8 cellular contexts compared by ENCODE assay signal in genomic region chr12:125403145-125403789, GRCh38.
A peak's percentile ranks its signal among the peaks of the same experiment; 100 is the strongest.
DNase-seq lines count a peak whose midpoint lies in the region; ATAC-seq and TF ChIP-seq lines count a peak whose summit lies in the region.

No MANE protein-coding gene starts in this region.

- POLR2A ChIA-PET in PC-3 (lab: Charles Lee; ENCODE audit: unreplicated experiment): no interaction called here

- no peak overlapping the region; a peak in 1 of 5 replicates for H3K4me3 Mint-ChIP-seq in H9

- no peaks in the 10 kb centered on the region for H3K27me3 ChIP-seq in H9 (ENCODE audit: insufficient read depth, low read length)
- peaks cover 27% of the 10 kb centered on the region; the same call in 1 of the 2 replicates for H3K27me3 ChIP-seq in PC-3 (ENCODE audit: low read length)

- H3K4me3 ChIP-seq in PC-3 (ENCODE audit: low read length) (no peak overlapping the region), epithelial cell of proximal tubule (ENCODE audit: low read depth, low read length) (no peak overlapping the region)

- H4K5ac ChIP-seq in H9 (ENCODE audit: insufficient read length, low read depth, low read length): no peak overlapping the region

- H3K4me2 ChIP-seq in H9 (ENCODE audit: insufficient read depth, insufficient read length, low read length): no peak overlapping the region
- no peak overlapping the region for H3K4me2 ChIP-seq in PC-3 (ENCODE audit: low read length)

- H3K79me2 ChIP-seq in H9 (ENCODE audit: insufficient read depth, low read length) (0 out of 2 replicates have a peak, but pooled peaks cover 5% of the 10 kb centered on the region), PC-3 (ENCODE audit: low read length) (no peaks in the 10 kb centered on the region)

- peaks cover 2 to 7% of the 10 kb centered on the region in 2 experiments; a peak in 4 of 5 replicates for H3K9me3 Mint-ChIP-seq in H9

- H3K14ac ChIP-seq in H9 (ENCODE audit: insufficient read depth, low read length): no peak overlapping the region

- peak; percentile 87 for TF ChIP-seq CTCF in H9 (conservative IDR thresholded peaks at IDR 0.05)
- peak; percentile 93 for TF ChIP-seq CTCF in PC-3 (conservative IDR thresholded peaks at IDR 0.05; ENCODE audit: low read depth, low read length)
- TF ChIP-seq CTCF in epithelial cell of proximal tubule (conservative IDR thresholded peaks at IDR 0.05; ENCODE audit: low read depth, low read length): peak; percentile 62

- peaks cover 2 to 3% of the 10 kb centered on the region in 2 experiments; a peak in 3 of 4 replicates for H3K4me1 Mint-ChIP-seq in H9

- H3K4me1 ChIP-seq in H9 (ENCODE audit: insufficient read depth, low read length) (no peaks in the 10 kb centered on the region; the same call in 1 of the 2 replicates), PC-3 (ENCODE audit: insufficient read depth, low read length) (no peaks in the 10 kb centered on the region)

- H3K9me3 ChIP-seq in H9 (ENCODE audit: control insufficient read depth, low read depth, low read length) (no peaks in the 10 kb centered on the region), PC-3 (ENCODE audit: low read length) (no peaks in the 10 kb centered on the region)

- H3K27ac Mint-ChIP-seq in H9: no peak overlapping the region

- no peaks in the 10 kb centered on the region for H3K36me3 ChIP-seq in PC-3 (ENCODE audit: low read depth, low read length)

- H3K36me3 Mint-ChIP-seq in H9 (ENCODE audit: insufficient read depth in 1 of 3, low read depth in 3 of 3): peaks cover 0 to 11% (median 4%) of the 10 kb centered on the region in 3 experiments; a peak in 4 of 7 replicates

- H2BK20ac ChIP-seq in H9 (ENCODE audit: low read depth, low read length, poor library complexity, severe bottlenecking): no peak overlapping the region

- no peak overlapping the region for H3T11ph ChIP-seq in H9 (ENCODE audit: low read length)

- H3K27me3 Mint-ChIP-seq in H9 (ENCODE audit: low read depth): peaks cover 22% of the 10 kb centered on the region

- no peaks in the 10 kb centered on the region for H3K9me2 ChIP-seq in PC-3 (replicated peaks; ENCODE audit: low read length)

- CTCF ChIA-PET in PC-3 (lab: Charles Lee): interaction anchor here (0.6 to 1.2 kb wide), 2 partner anchors 220 to 434 kb away, joined by 4 to 11 read pairs; no protein-coding TSS in a partner anchor

- H3K27ac ChIP-seq in H9 (ENCODE audit: insufficient read length, low read depth, low read length): no peak overlapping the region
- no peak overlapping the region for H3K27ac ChIP-seq in PC-3 (ENCODE audit: low read length)

- no CpG with 5 or more reads among the region's 3 CpGs for WGBS in H9 (ENCODE audit: extremely low coverage, insufficient read length, low lambda C conversion rate)

- H3K23ac ChIP-seq in H9 (ENCODE audit: insufficient read length, low read depth, low read length): no peak overlapping the region

- BruUV-seq in PC-3 (replicated peaks; lab: Mats Ljungman, UMichigan): no TSS peak

- H2BK15ac ChIP-seq in H9 (ENCODE audit: low read depth, low read length): no peak overlapping the region

- H2AK5ac ChIP-seq in H9 (ENCODE audit: insufficient read length, low read length): no peak overlapping the region

- H3K79me1 ChIP-seq in H9 (ENCODE audit: insufficient read depth, low read depth, low read length, poor library complexity, severe bottlenecking): no peaks in the 10 kb centered on the region

- no peak overlapping the region for H3K18ac ChIP-seq in H9 (ENCODE audit: insufficient read length, low read depth, low read length)

- ATAC-seq in PC-3 (peak; percentile 55), HG03521 (IDR thresholded peaks at IDR 0.05; ENCODE audit: unreplicated experiment) (no peak), HG03045 (IDR thresholded peaks at IDR 0.05; ENCODE audit: unreplicated experiment) (no peak)

- no peak overlapping the region for H2AFZ ChIP-seq in H9 (ENCODE audit: low read length)
- no peak overlapping the region for H2AFZ ChIP-seq in PC-3 (ENCODE audit: low read length)

- no peaks in the 10 kb centered on the region for H4K20me1 ChIP-seq in H9 (ENCODE audit: control insufficient read depth, insufficient read depth, insufficient read length)
- H4K20me1 ChIP-seq in PC-3 (ENCODE audit: low read length): no peaks in the 10 kb centered on the region

- H3K4ac ChIP-seq in H9 (ENCODE audit: low read depth, low read length): no peak overlapping the region

- no peak overlapping the region for H2BK120ac ChIP-seq in H9 (ENCODE audit: low read depth, low read length, poor library complexity, severe bottlenecking)

- H3K9ac ChIP-seq in H9 (ENCODE audit: extremely low read depth, insufficient read length, low read length): no peak overlapping the region
- H3K9ac ChIP-seq in PC-3 (ENCODE audit: low read length): no peak overlapping the region

- no peak overlapping the region for H4K8ac ChIP-seq in H9 (replicated peaks; ENCODE audit: insufficient read length, low read depth, low read length)

- no peak overlapping the region for H3K56ac ChIP-seq in H9 (ENCODE audit: insufficient read length, low read depth, low read length)

- no peaks in the 10 kb centered on the region for H3K23me2 ChIP-seq in H9 (ENCODE audit: insufficient read length, low read depth, low read length, poor library complexity, severe bottlenecking)

- no peak overlapping the region for H4K91ac ChIP-seq in H9 (ENCODE audit: insufficient read length, low read depth, low read length)

- H2BK5ac ChIP-seq in H9 (ENCODE audit: insufficient read length, low read length): no peak overlapping the region

- peak; percentile 14 for DNase-seq in CMK (ENCODE audit: low read depth)
- DNase-seq in H9: peak; percentile 90
- DNase-seq in PC-3: peak; percentile 77
- DNase-seq in epithelial cell of proximal tubule (ENCODE audit: low read depth): no peak
- DNase-seq in renal cortical epithelial cell (ENCODE audit: low read depth): peak; percentile 2
- no peak for DNase-seq in NCI-H1048 (lab: John Stamatoyannopoulos, UW)

- no peak overlapping the region for H2BK12ac ChIP-seq in H9 (ENCODE audit: insufficient read length, low read depth, low read length)

- intact Hi-C loops in PC-3 (cut with micrococcal nuclease): loop anchor here (1.0 kb wide), 1 partner anchor 72 kb away; no protein-coding TSS in a partner anchor

- H3F3A ChIP-seq in PC-3 (ENCODE audit: low read length, unreplicated experiment): no peaks in the 10 kb centered on the region

Comparison
In these comparisons a context has a peak if more than half of its experiments do, and no peak if none do; other contexts are left out.
1. DNase-seq: peak in CMK (single experiment), H9 (single experiment), PC-3 (single experiment) and renal cortical epithelial cell (single experiment); none in epithelial cell of proximal tubule (single experiment) and NCI-H1048 (single experiment).
2. Peak in every context shown above with its lines, with median percentiles within 50 percentile points of each other: CTCF ChIP-seq.